ENCODE assay signal across 14 cellular contexts in genomic region chr1:216902669-216903388, GRCh38.
DNase-seq lines count a peak whose midpoint lies in the region; ATAC-seq and TF ChIP-seq lines count a peak whose summit lies in the region.
"Had no signal": no experiment of that assay in that cellular context is flagged by ENCODE, and none has a peak within 500 bp of the region (broad histone marks: within the 10 kb centered on the region; RNA-seq: fewer than 3 reads in every experiment).

No MANE protein-coding gene starts in this region.

- no peaks in the 10 kb centered on the region for H3K36me3 ChIP-seq in mesenchymal stem cell (ENCODE audit: control insufficient read depth in 1 of 2, insufficient read depth in 2 of 2, low read depth in 1 of 2, low read length in 2 of 2)

- 74% methylated on average over 5 of the region's 5 CpGs for WGBS in mesenchymal stem cell

- H3K27ac Mint-ChIP-seq in MCF 10A (ENCODE audit: low read depth, unreplicated experiment): peak overlapping the region; percentile 66
- H3K27ac Mint-ChIP-seq in activated CD4-positive, alpha-beta memory T cell treated with anti-CD3 and anti-CD28 coated beads, Interleukin-2, amount 10 ng/mL, durations not matched to agents 7 days and 5 days: no peak overlapping the region
- H3K27ac Mint-ChIP-seq in CD4-positive, alpha-beta T cell: no peak overlapping the region
- H3K27ac Mint-ChIP-seq: CD8-positive, alpha-beta T cell; IgD-negative memory B cell; nephron had no signal

- peaks cover 52% of the 10 kb centered on the region for H3K4me1 Mint-ChIP-seq in MCF 10A (ENCODE audit: insufficient read depth, unreplicated experiment)
- no peaks in the 10 kb centered on the region for H3K4me1 Mint-ChIP-seq in activated CD4-positive, alpha-beta memory T cell treated with anti-CD3 and anti-CD28 coated beads, Interleukin-2, amount 10 ng/mL, durations not matched to agents 7 days and 5 days
- H3K4me1 Mint-ChIP-seq in CD4-positive, alpha-beta T cell (ENCODE audit: low read depth): no peaks in the 10 kb centered on the region
- H3K4me1 Mint-ChIP-seq: IgD-negative memory B cell had no signal

- H3K4me3 Mint-ChIP-seq in MCF 10A (ENCODE audit: unreplicated experiment): no peak overlapping the region
- no peak overlapping the region for H3K4me3 Mint-ChIP-seq in activated CD4-positive, alpha-beta memory T cell treated with anti-CD3 and anti-CD28 coated beads, Interleukin-2, amount 10 ng/mL, durations not matched to agents 7 days and 5 days
- H3K4me3 Mint-ChIP-seq in CD4-positive, alpha-beta T cell: no peak overlapping the region
- H3K4me3 Mint-ChIP-seq: CD8-positive, alpha-beta T cell; IgD-negative memory B cell; nephron had no signal

- H3K4me1 ChIP-seq in mesenchymal stem cell (ENCODE audit: control insufficient read depth, insufficient read depth, low read depth, low read length): peaks cover 5% of the 10 kb centered on the region

- no peak for ATAC-seq in HG03159 (IDR thresholded peaks at IDR 0.05; ENCODE audit: unreplicated experiment)
- ATAC-seq in CD4-positive, alpha-beta T cell (ENCODE audit: poor library complexity): no peak
- ATAC-seq: CD8-positive, alpha-beta T cell had no signal

- H3K9ac ChIP-seq in mesenchymal stem cell (ENCODE audit: low read length): no peak overlapping the region

- DNase-seq in AG04450 (ENCODE audit: low read depth, low spot score) (no peak), HS-27A (ENCODE audit: low read depth) (peak; percentile 1), MCF 10A (ENCODE audit: unreplicated experiment) (peak; percentile 86), mesenchymal stem cell (peak; percentile 22), ACHN (no peak)
- no peak for DNase-seq in activated CD4-positive, alpha-beta memory T cell treated with anti-CD3 and anti-CD28 coated beads, Interleukin-2, amount 10 ng/mL, durations not matched to agents 7 days and 5 days
- DNase-seq in CD4-positive, alpha-beta T cell: no peak
- DNase-seq: activated effector memory CD4-positive, alpha-beta T cell treated with Interleukin-2 at 50 U/mL for 16 hours; CD8-positive, alpha-beta T cell; cortex of kidney; stimulated activated CD4-positive, alpha-beta T cell treated with anti-CD3 and anti-CD28 coated beads, Interleukin-4, amount 100 ng/mL, for 4 hours had no signal

- POLR2A ChIA-PET in AG04450 (lab: Yijun Ruan, JAX): no interaction called here
- POLR2A ChIA-PET in MCF 10A (lab: Yijun Ruan, JAX): interaction anchor here (0.6 to 4.5 kb wide), 8 partner anchors 11 to 665 kb away, joined by 3 to 17 read pairs (median 6); no protein-coding TSS in a partner anchor
- POLR2A ChIA-PET in activated CD4-positive, alpha-beta memory T cell treated with anti-CD3 and anti-CD28 coated beads, Interleukin-2, amount 10 ng/mL, durations not matched to agents 7 days and 5 days (lab: Charles Lee): no interaction called here
- POLR2A ChIA-PET in CD4-positive, alpha-beta T cell (lab: Charles Lee): no interaction called here

- intact Hi-C loops in MCF 10A (cut with micrococcal nuclease): loop anchor here (2.0 kb wide), 1 partner anchor 26 kb away; no protein-coding TSS in a partner anchor
- intact Hi-C loops in CD4-positive, alpha-beta T cell (cut with DNase I, micrococcal nuclease): no loop called here

- H3K14ac ChIP-seq in mesenchymal stem cell (ENCODE audit: low read length in 2 of 2): peak overlapping the region in 1 of 2 experiments; percentile 79

- H2BK12ac ChIP-seq in mesenchymal stem cell (ENCODE audit: low read length in 2 of 2): no peak overlapping the region

- H3K18ac ChIP-seq in mesenchymal stem cell (ENCODE audit: low read depth in 1 of 2, low read length in 2 of 2): peak overlapping the region in 1 of 2 experiments; percentile 25

- no peak overlapping the region for H3K23ac ChIP-seq in mesenchymal stem cell (ENCODE audit: low read length in 2 of 2)

- no peaks in the 10 kb centered on the region for H3K36me3 Mint-ChIP-seq in MCF 10A (ENCODE audit: insufficient read depth, unreplicated experiment)
- H3K36me3 Mint-ChIP-seq in activated CD4-positive, alpha-beta memory T cell treated with anti-CD3 and anti-CD28 coated beads, Interleukin-2, amount 10 ng/mL, durations not matched to agents 7 days and 5 days (ENCODE audit: low read depth): no peaks in the 10 kb centered on the region
- H3K36me3 Mint-ChIP-seq in CD4-positive, alpha-beta T cell (ENCODE audit: low read depth): no peaks in the 10 kb centered on the region
- H3K36me3 Mint-ChIP-seq: CD8-positive, alpha-beta T cell; IgD-negative memory B cell had no signal

- H3K79me1 ChIP-seq in mesenchymal stem cell (replicated peaks; ENCODE audit: low read length, poor library complexity, severe bottlenecking): no peaks in the 10 kb centered on the region

- no peak overlapping the region for H2BK5ac ChIP-seq in mesenchymal stem cell (ENCODE audit: low read depth, low read length, poor library complexity, severe bottlenecking)

- in situ Hi-C loops in ACHN (cut with HindIII; ENCODE audit: low pct_ligation_motif_present, low pct_unique_long_range_greater_than_20kb, low sequenced_read_pairs): no loop called here

- H4K8ac ChIP-seq in mesenchymal stem cell (ENCODE audit: low read length): no peak overlapping the region

- no peaks in the 10 kb centered on the region for H3K9me3 Mint-ChIP-seq in MCF 10A (ENCODE audit: unreplicated experiment)
- peaks cover 5% of the 10 kb centered on the region for H3K9me3 Mint-ChIP-seq in activated CD4-positive, alpha-beta memory T cell treated with anti-CD3 and anti-CD28 coated beads, Interleukin-2, amount 10 ng/mL, durations not matched to agents 7 days and 5 days
- peaks cover 5% of the 10 kb centered on the region for H3K9me3 Mint-ChIP-seq in CD4-positive, alpha-beta T cell
- H3K9me3 Mint-ChIP-seq: nephron had no signal

- H2AK5ac ChIP-seq in mesenchymal stem cell (ENCODE audit: low read length, severe bottlenecking): no peak overlapping the region

- H3K9me3 ChIP-seq in AG04450 (ENCODE audit: control insufficient read depth, insufficient read depth, low read length): no peaks in the 10 kb centered on the region
- no peaks in the 10 kb centered on the region for H3K9me3 ChIP-seq in mesenchymal stem cell (ENCODE audit: control insufficient read depth, low read length)
- no peaks in the 10 kb centered on the region for H3K9me3 ChIP-seq in CD4-positive, alpha-beta T cell (ENCODE audit: control insufficient read depth, low read length)

- no peak overlapping the region for H3K4ac ChIP-seq in mesenchymal stem cell (ENCODE audit: low read depth in 1 of 2, low read length in 2 of 2)

- no peaks in the 10 kb centered on the region for H3K27me3 ChIP-seq in AG04450 (ENCODE audit: control insufficient read depth, insufficient read depth, low read length)
- H3K27me3 ChIP-seq in mesenchymal stem cell (ENCODE audit: control insufficient read depth in 1 of 2, insufficient read depth in 1 of 2, low read length in 2 of 2): no peaks in the 10 kb centered on the region
- H3K27me3 ChIP-seq in CD4-positive, alpha-beta T cell (ENCODE audit: control insufficient read depth, insufficient read depth, low read length): no peaks in the 10 kb centered on the region

- no peaks in the 10 kb centered on the region for H3K27me3 Mint-ChIP-seq in MCF 10A (ENCODE audit: insufficient read depth, unreplicated experiment)
- no peaks in the 10 kb centered on the region for H3K27me3 Mint-ChIP-seq in activated CD4-positive, alpha-beta memory T cell treated with anti-CD3 and anti-CD28 coated beads, Interleukin-2, amount 10 ng/mL, durations not matched to agents 7 days and 5 days
- H3K27me3 Mint-ChIP-seq in CD4-positive, alpha-beta T cell: no peaks in the 10 kb centered on the region

- no peak overlapping the region for H3K4me2 ChIP-seq in mesenchymal stem cell (ENCODE audit: low read length, poor library complexity, severe bottlenecking)

- no peak overlapping the region for H2BK15ac ChIP-seq in mesenchymal stem cell (ENCODE audit: low read depth, poor library complexity, severe bottlenecking)

- TSS peak; percentile 76 for BruUV-seq in MCF 10A (replicated peaks; lab: Mats Ljungman, UMichigan)

- no peak overlapping the region for H3K4me3 ChIP-seq in AG04450 (ENCODE audit: low read depth, low read length)
- no peak overlapping the region for H3K4me3 ChIP-seq in mesenchymal stem cell (ENCODE audit: insufficient read depth in 1 of 2, low read depth in 1 of 2, low read length in 2 of 2)

- no peak overlapping the region for H2AFZ ChIP-seq in mesenchymal stem cell (ENCODE audit: low read depth, low read length)

- H2BK120ac ChIP-seq in mesenchymal stem cell (ENCODE audit: low read depth, low read length): no peak overlapping the region

- H4K91ac ChIP-seq in mesenchymal stem cell (ENCODE audit: low read length): no peak overlapping the region

- TF ChIP-seq CTCF in AG04450 (IDR thresholded peaks at IDR 0.05; ENCODE audit: low read depth, low read length) (no peak), MCF 10A (IDR thresholded peaks at IDR 0.05; ENCODE audit: unreplicated experiment) (no peak)
- no peak for TF ChIP-seq CTCF in CD4-positive, alpha-beta T cell (IDR thresholded peaks at IDR 0.05)

- H3K27ac ChIP-seq in AG04450 (ENCODE audit: low read depth, low read length) (peak overlapping the region; percentile 12), mesenchymal stem cell (ENCODE audit: low read length, poor library complexity, severe bottlenecking) (peak overlapping the region; percentile 70)
- H3K27ac ChIP-seq in CD4-positive, alpha-beta T cell (ENCODE audit: low read depth, low read length): no peak overlapping the region

- CTCF ChIA-PET in AG04450 (lab: Charles Lee): no interaction called here
- CTCF ChIA-PET in MCF 10A (lab: Yijun Ruan, JAX): interaction anchor here (0.5 to 2.7 kb wide), 8 partner anchors 9 to 1326 kb away, joined by 3 to 10 read pairs (median 3); no protein-coding TSS in a partner anchor
- CTCF ChIA-PET in activated CD4-positive, alpha-beta memory T cell treated with anti-CD3 and anti-CD28 coated beads, Interleukin-2, amount 10 ng/mL, durations not matched to agents 7 days and 5 days (lab: Charles Lee): no interaction called here
- CTCF ChIA-PET in CD4-positive, alpha-beta T cell (lab: Charles Lee): no interaction called here

Comparison
In these comparisons a context has a peak if more than half of its experiments do, and no peak if none do; other contexts are left out.
1. DNase-seq: peak in HS-27A (single experiment), MCF 10A (single experiment) and mesenchymal stem cell (single experiment); none in AG04450 (single experiment), ACHN (single experiment), activated CD4-positive, alpha-beta memory T cell treated with anti-CD3 and anti-CD28 coated beads, Interleukin-2, amount 10 ng/mL, durations not matched to agents 7 days and 5 days (single experiment) and CD4-positive, alpha-beta T cell (0 of 10).